Comparison of ENCODE assay signal across 2 cellular contexts in genomic region chr1:109877320-109877771, GRCh38.
TF ChIP-seq lines count a peak whose summit lies in the region.

No MANE protein-coding gene starts in this region.

TF ChIP-seq in IMR-90, 13 proteins besides CTCF, POLR2A, EP300 and RAD21:
- no peak for TF ChIP-seq USF2 (IDR thresholded peaks at IDR 0.05; ENCODE audit: low read depth, low read length)
- TF ChIP-seq RCOR1 (IDR thresholded peaks at IDR 0.05; ENCODE audit: insufficient replicate concordance, low read length) = peak; percentile 46
- TF ChIP-seq BHLHE40 (IDR thresholded peaks at IDR 0.05; ENCODE audit: low read depth, low read length) = no peak
- peak; percentile 46; the same call in 1 of the 2 replicates for TF ChIP-seq MAZ (IDR thresholded peaks at IDR 0.05; ENCODE audit: borderline replicate concordance, low read depth, low read length)
- TF ChIP-seq SMC3 (IDR thresholded peaks at IDR 0.05; ENCODE audit: low read depth, low read length) = peak; percentile 48
- TF ChIP-seq MXI1 (IDR thresholded peaks at IDR 0.05; ENCODE audit: borderline replicate concordance, low read depth, low read length) = peak; percentile 59; the same call in 1 of the 2 replicates
- TF ChIP-seq CEBPB (IDR thresholded peaks at IDR 0.05; ENCODE audit: low read depth, low read length) = peak; percentile 98

TF ChIP-seq in H1, 55 proteins besides CTCF, POLR2A, EP300 and RAD21:
- TF ChIP-seq NRF1 (IDR thresholded peaks at IDR 0.05; ENCODE audit: low read depth, low read length) = no peak
- TF ChIP-seq CHD2 (IDR thresholded peaks at IDR 0.05; ENCODE audit: low read length) = no peak
- peak; percentile 67; the same call in 1 of the 2 replicates for TF ChIP-seq ATF2 (IDR thresholded peaks at IDR 0.05; ENCODE audit: low read length)
- TF ChIP-seq NANOG (IDR thresholded peaks at IDR 0.05; ENCODE audit: insufficient read depth, low read depth, low read length, poor library complexity, severe bottlenecking) = peak; percentile 35
- TF ChIP-seq TAF1 (IDR thresholded peaks at IDR 0.05; ENCODE audit: low read depth, low read length) = peak; percentile 33; the same call in 1 of the 2 replicates
- TF ChIP-seq CREB1 (IDR thresholded peaks at IDR 0.05) = no peak
- TF ChIP-seq TBP (IDR thresholded peaks at IDR 0.05; ENCODE audit: low read depth, low read length) = peak; percentile 63
- peak; percentile 68 for TF ChIP-seq ASH2L (IDR thresholded peaks at IDR 0.05; ENCODE audit: low read length)
- no peak for TF ChIP-seq SP4 (IDR thresholded peaks at IDR 0.05; ENCODE audit: low read length)
- TF ChIP-seq ATF3 (IDR thresholded peaks at IDR 0.05; ENCODE audit: insufficient read depth, low read depth, low read length) = no peak
- peak; percentile 98 for TF ChIP-seq CEBPB (IDR thresholded peaks at IDR 0.05; ENCODE audit: low read depth, low read length)
- peak; percentile 57 for TF ChIP-seq MAX (IDR thresholded peaks at IDR 0.05)
- TF ChIP-seq SAP30 (IDR thresholded peaks at IDR 0.05; ENCODE audit: insufficient read depth, insufficient replicate concordance, low read length) = no peak
- TF ChIP-seq JUND (IDR thresholded peaks at IDR 0.05; ENCODE audit: low read length) = 0 out of 2 replicates have a peak, but pooled peaks have one; percentile 26
- peak; percentile 93 for TF ChIP-seq TEAD4 (IDR thresholded peaks at IDR 0.05; ENCODE audit: low read depth, low read length)
- peak; percentile 65 for TF ChIP-seq SP1 (IDR thresholded peaks at IDR 0.05; ENCODE audit: low read depth, low read length)
- no peak for TF ChIP-seq EGR1 (IDR thresholded peaks at IDR 0.05; ENCODE audit: borderline replicate concordance, low read depth, low read length)
